Comparison of ENCODE assay signal across 16 cellular contexts in genomic region chr20:32385541-32385940, GRCh38. TPM values are rescaled to one million over a fixed set of nuclear protein-coding genes. Genes with fewer than 3 reads are reported as not detected.
DNase-seq lines count a peak whose midpoint lies in the region; ATAC-seq and TF ChIP-seq lines count a peak whose summit lies in the region.
"Had no signal": no experiment of that assay in that cellular context is flagged by ENCODE, and none has a peak within 500 bp of the region (broad histone marks: within the 10 kb centered on the region; RNA-seq: fewer than 3 reads in every experiment).

No MANE protein-coding gene starts in this region.

- no peak overlapping the region for H3K18ac ChIP-seq in mesenchymal stem cell (ENCODE audit: low read depth in 1 of 2, low read length in 2 of 2)

- H3K9me3 ChIP-seq in adipocyte (ENCODE audit: control insufficient read depth, low read length) (no peaks in the 10 kb centered on the region), mesenchymal stem cell (ENCODE audit: control insufficient read depth, low read length) (no peaks in the 10 kb centered on the region), thoracic aorta (no peaks in the 10 kb centered on the region)

- H2BK15ac ChIP-seq in mesenchymal stem cell (ENCODE audit: low read depth, poor library complexity, severe bottlenecking) = no peak overlapping the region

- H4K91ac ChIP-seq in mesenchymal stem cell (ENCODE audit: low read length) = no peak overlapping the region

- 100% methylated on average over 3 of the region's 3 CpGs for WGBS in mesenchymal stem cell

- no peak overlapping the region for H3K4me3 Mint-ChIP-seq in activated naive CD4-positive, alpha-beta T cell treated with anti-CD3 and anti-CD28 coated beads, Interleukin-2, amount 50 U/mL, for 24 hours
- H3K4me3 Mint-ChIP-seq: activated CD4-positive, alpha-beta T cell treated with anti-CD3 and anti-CD28 coated beads, Interleukin-2, amount 10 ng/mL, durations not matched to agents 7 days and 5 days had no signal

- DNase-seq in activated naive CD4-positive, alpha-beta T cell treated with anti-CD3 and anti-CD28 coated beads, Interleukin-2, amount 50 U/mL, for 16 hours = no peak
- DNase-seq in adipocyte (ENCODE audit: low read depth) = no peak
- DNase-seq in mesenchymal stem cell = no peak
- no peak for DNase-seq in thoracic aorta (ENCODE audit: low spot score)
- DNase-seq in NCI-H510A treated with DMSO at 0.1 percent for 48 hours (lab: John Stamatoyannopoulos, UW) = no peak
- DNase-seq in pons (ENCODE audit: low spot score) = no peak
- DNase-seq: activated CD4-positive, alpha-beta T cell treated with anti-CD3 and anti-CD28 coated beads, Interleukin-2, amount 10 ng/mL, durations not matched to agents 7 days and 5 days; effector memory CD4-positive, alpha-beta T cell; kidney; NCI-H146; NCI-H526 treated with DMSO at 0.1 percent for 48 hours; stimulated activated CD4-positive, alpha-beta T cell treated with anti-CD3 and anti-CD28 coated beads, Interleukin-4, amount 100 ng/mL, for 4 hours; stimulated activated naive CD4-positive, alpha-beta T cell had no signal

- ATAC-seq in thoracic aorta (ENCODE audit: insufficient number of reproducible peaks, low FRiP score, low read depth) (no peak), HG02938 (IDR thresholded peaks at IDR 0.05; ENCODE audit: unreplicated experiment) (no peak)
- ATAC-seq: Panc1 had no signal

- peak overlapping the region; percentile 91 for H3K27ac Mint-ChIP-seq in activated naive CD4-positive, alpha-beta T cell treated with anti-CD3 and anti-CD28 coated beads, Interleukin-2, amount 50 U/mL, for 24 hours

- H3K27me3 ChIP-seq in adipocyte (replicated peaks; ENCODE audit: control insufficient read depth, insufficient read depth, low read length) (no peaks in the 10 kb centered on the region), mesenchymal stem cell (ENCODE audit: control insufficient read depth in 1 of 2, insufficient read depth in 1 of 2, low read length in 2 of 2) (no peaks in the 10 kb centered on the region), thoracic aorta (replicated peaks; ENCODE audit: insufficient read depth) (no peaks in the 10 kb centered on the region)

- no peaks in the 10 kb centered on the region for H3K27me3 Mint-ChIP-seq in activated naive CD4-positive, alpha-beta T cell treated with anti-CD3 and anti-CD28 coated beads, Interleukin-2, amount 50 U/mL, for 24 hours
- H3K27me3 Mint-ChIP-seq: activated CD4-positive, alpha-beta T cell treated with anti-CD3 and anti-CD28 coated beads, Interleukin-2, amount 10 ng/mL, durations not matched to agents 7 days and 5 days had no signal

- H3K9ac ChIP-seq in adipocyte (ENCODE audit: low read length) (peak overlapping the region; percentile 78), mesenchymal stem cell (ENCODE audit: low read length) (peak overlapping the region; percentile 85)

- TF ChIP-seq CTCF in thoracic aorta (IDR thresholded peaks at IDR 0.05) = no peak

- H3K4me2 ChIP-seq in mesenchymal stem cell (ENCODE audit: low read length, poor library complexity, severe bottlenecking) = no peak overlapping the region

- peaks cover 11% of the 10 kb centered on the region for H3K36me3 Mint-ChIP-seq in activated naive CD4-positive, alpha-beta T cell treated with anti-CD3 and anti-CD28 coated beads, Interleukin-2, amount 50 U/mL, for 24 hours

- H3K14ac ChIP-seq in mesenchymal stem cell (ENCODE audit: low read length in 2 of 2) = no peak overlapping the region

- H3K4me3 ChIP-seq in adipocyte (ENCODE audit: low read length) (peak overlapping the region; percentile 76), mesenchymal stem cell (ENCODE audit: insufficient read depth in 1 of 2, low read depth in 1 of 2, low read length in 2 of 2) (peak overlapping the region in 1 of 2 experiments; percentile 69), thoracic aorta (peak overlapping the region; percentile 36)

- H3K27ac ChIP-seq in mesenchymal stem cell (ENCODE audit: low read length, poor library complexity, severe bottlenecking) (peak overlapping the region; percentile 36), thoracic aorta (peak overlapping the region; percentile 33 to 37)

- H3K36me3 ChIP-seq in adipocyte (ENCODE audit: control insufficient read depth, insufficient read depth, low read length, severe bottlenecking) = peaks cover 10% of the 10 kb centered on the region
- peaks cover 7 to 12% of the 10 kb centered on the region in 2 experiments for H3K36me3 ChIP-seq in mesenchymal stem cell (ENCODE audit: control insufficient read depth in 1 of 2, insufficient read depth in 2 of 2, low read depth in 1 of 2, low read length in 2 of 2)
- H3K36me3 ChIP-seq in thoracic aorta = no peaks in the 10 kb centered on the region

- H2BK120ac ChIP-seq in mesenchymal stem cell (ENCODE audit: low read depth, low read length) = no peak overlapping the region

- no peak overlapping the region for H4K8ac ChIP-seq in mesenchymal stem cell (ENCODE audit: low read length)

- no peak overlapping the region for H2AFZ ChIP-seq in mesenchymal stem cell (ENCODE audit: low read depth, low read length)

- no peak overlapping the region for H2AK5ac ChIP-seq in mesenchymal stem cell (ENCODE audit: low read length, severe bottlenecking)

- peaks cover 12% of the 10 kb centered on the region for H3K79me1 ChIP-seq in mesenchymal stem cell (replicated peaks; ENCODE audit: low read length, poor library complexity, severe bottlenecking)

- no peak overlapping the region for H2BK12ac ChIP-seq in mesenchymal stem cell (ENCODE audit: low read length in 2 of 2)

- no peak overlapping the region for H3K4ac ChIP-seq in mesenchymal stem cell (ENCODE audit: low read depth in 1 of 2, low read length in 2 of 2)

- peaks cover 60% of the 10 kb centered on the region for H3K4me1 Mint-ChIP-seq in activated naive CD4-positive, alpha-beta T cell treated with anti-CD3 and anti-CD28 coated beads, Interleukin-2, amount 50 U/mL, for 24 hours

- no peak overlapping the region for H2BK5ac ChIP-seq in mesenchymal stem cell (ENCODE audit: low read depth, low read length, poor library complexity, severe bottlenecking)

- H3K4me1 ChIP-seq in adipocyte (ENCODE audit: control insufficient read depth, insufficient read depth, low read length) (peaks cover 27% of the 10 kb centered on the region), mesenchymal stem cell (ENCODE audit: control insufficient read depth, insufficient read depth, low read depth, low read length) (peaks cover 2% of the 10 kb centered on the region), thoracic aorta (ENCODE audit: control insufficient read depth in 1 of 2, low read depth in 2 of 2) (peaks cover 20 to 35% of the 10 kb centered on the region in 2 donors)

- no peaks in the 10 kb centered on the region for H3K9me3 Mint-ChIP-seq in activated naive CD4-positive, alpha-beta T cell treated with anti-CD3 and anti-CD28 coated beads, Interleukin-2, amount 50 U/mL, for 24 hours
- H3K9me3 Mint-ChIP-seq: activated CD4-positive, alpha-beta T cell treated with anti-CD3 and anti-CD28 coated beads, Interleukin-2, amount 10 ng/mL, durations not matched to agents 7 days and 5 days had no signal

- no peak overlapping the region for H3K23ac ChIP-seq in mesenchymal stem cell (ENCODE audit: low read length in 2 of 2)

RNA-seq across cellular contexts. Expression of gene ASXL1, which starts 27.4 kb away (rescaled TPM):
- polyA plus RNA-seq in mesenchymal stem cell (2013, experiment 1 of 2) = 35.5 TPM
- 32.6 TPM for polyA plus RNA-seq in mesenchymal stem cell (2013, experiment 2 of 2)
- 100 to 1,000 TPM in 1 of 2 donors, 10 to 100 TPM in 1; 74.5 to 135 TPM for total RNA-seq in thoracic aorta
